19 cellular contexts compared by ENCODE assay signal in the genomic region with DNA sequence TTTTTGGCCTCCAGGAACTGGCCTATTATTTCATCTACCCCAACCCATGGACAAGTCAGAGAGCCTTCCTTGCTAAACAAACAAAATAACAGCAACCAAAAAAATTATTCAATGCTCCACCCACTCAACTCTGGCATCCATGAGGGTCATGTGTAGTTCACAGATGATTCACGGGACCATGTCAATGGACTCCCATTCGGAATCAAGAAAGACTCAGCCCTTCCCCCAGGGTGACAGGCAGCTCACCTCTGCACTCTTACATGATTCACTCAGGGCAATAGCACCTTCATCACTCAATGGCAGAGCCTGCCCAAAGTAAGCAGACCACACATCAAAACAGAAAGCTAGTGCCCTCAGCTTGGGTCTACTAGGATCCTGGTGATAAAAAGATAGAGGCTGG. TPM values are rescaled to one million over a fixed set of nuclear protein-coding genes. Genes with fewer than 3 reads are reported as not detected.
DNase-seq lines count a peak whose midpoint lies in the region; FAIRE-seq and TF ChIP-seq lines count a peak whose summit lies in the region.
"Had no signal": no experiment of that assay in that cellular context is flagged by ENCODE, and none has a peak within 500 bp of the region (broad histone marks: within the 10 kb centered on the region; RNA-seq: fewer than 3 reads in every experiment).

No MANE protein-coding gene starts in this region.

- no peak for FAIRE-seq in urothelium cell line (lab: Jason Lieb, UNC)
- FAIRE-seq: islet of Langerhans had no signal

- DNase-seq in M059J (ENCODE audit: low read depth): peak; percentile 48
- peak; percentile 42 for DNase-seq in astrocyte of the spinal cord (ENCODE audit: low read depth, low spot score)
- peak; percentile 73 for DNase-seq in iris pigment epithelial cell (ENCODE audit: low read depth)
- DNase-seq in urothelium cell line (ENCODE audit: low spot score): peak; percentile 25
- no peak for DNase-seq in uterus
- no peak for DNase-seq in globus pallidus (ENCODE audit: low spot score)
- DNase-seq in HuH-7 (ENCODE audit: low spot score): no peak
- DNase-seq: activated T-cell treated with anti-CD3 and anti-CD28 coated beads, Interleukin-2, amount 50 U/mL, for 48 hours; amniotic stem cell; CD4-positive, CD25-positive, alpha-beta regulatory T cell; gastrocnemius medialis; HFFc6; NCI-H1930; NCI-H69 had no signal

- TF ChIP-seq CTCF in astrocyte of the spinal cord (IDR thresholded peaks at IDR 0.05; ENCODE audit: low read depth, low read length) (no peak), uterus (IDR thresholded peaks at IDR 0.05) (no peak)

- in situ Hi-C loops in astrocyte of the spinal cord (cut with HindIII; ENCODE audit: low sequenced_read_pairs): no loop called here

- intact Hi-C loops in uterus (cut with DNase I; ENCODE audit: low total_unique reads): no loop called here

- no peaks in the 10 kb centered on the region for H3K36me3 ChIP-seq in uterus
- H3K36me3 ChIP-seq: gastrocnemius medialis, thoracic aorta had no signal

- no peaks in the 10 kb centered on the region for H3K9me3 ChIP-seq in uterus
- H3K9me3 ChIP-seq: gastrocnemius medialis, thoracic aorta had no signal

- H3K4me3 ChIP-seq in astrocyte of the spinal cord (ENCODE audit: low read depth, low read length) (no peak overlapping the region), uterus (no peak overlapping the region)
- H3K4me3 ChIP-seq: gastrocnemius medialis, thoracic aorta had no signal

- no peak overlapping the region for H3K27ac ChIP-seq in uterus
- H3K27ac ChIP-seq: gastrocnemius medialis, thoracic aorta had no signal

- no peaks in the 10 kb centered on the region for H3K27me3 ChIP-seq in uterus
- H3K27me3 ChIP-seq: gastrocnemius medialis had no signal

- no peaks in the 10 kb centered on the region for H3K4me1 ChIP-seq in uterus
- H3K4me1 ChIP-seq: gastrocnemius medialis had no signal

- no peak for TF ChIP-seq POLR2A in uterus (IDR thresholded peaks at IDR 0.05)

RNA-seq across cellular contexts. Expression of gene SCEL, which starts 14.3 kb away (rescaled TPM):
- total RNA-seq in M059J (2014; rRNA removed; shearing (Covaris generic)): not detected in 2 replicates
- under 1 TPM in 1 of 4 donors, not detected in 3; 0.48 TPM for total RNA-seq in uterus
- total RNA-seq: CD4-positive, CD25-positive, alpha-beta regulatory T cell; dermis microvascular lymphatic vessel endothelial cell; gastrocnemius medialis; HFFc6; posterior vena cava; RPMI7951 had no signal

Comparison
In these comparisons a context has a peak if more than half of its experiments do, and no peak if none do; other contexts are left out.
1. DNase-seq: peak in M059J (single experiment), astrocyte of the spinal cord (single experiment), iris pigment epithelial cell (single experiment) and urothelium cell line (single experiment); none in uterus (0 of 2), globus pallidus (single experiment) and HuH-7 (single experiment).